Comparison of ENCODE assay signal across 18 cellular contexts in the genomic region with DNA sequence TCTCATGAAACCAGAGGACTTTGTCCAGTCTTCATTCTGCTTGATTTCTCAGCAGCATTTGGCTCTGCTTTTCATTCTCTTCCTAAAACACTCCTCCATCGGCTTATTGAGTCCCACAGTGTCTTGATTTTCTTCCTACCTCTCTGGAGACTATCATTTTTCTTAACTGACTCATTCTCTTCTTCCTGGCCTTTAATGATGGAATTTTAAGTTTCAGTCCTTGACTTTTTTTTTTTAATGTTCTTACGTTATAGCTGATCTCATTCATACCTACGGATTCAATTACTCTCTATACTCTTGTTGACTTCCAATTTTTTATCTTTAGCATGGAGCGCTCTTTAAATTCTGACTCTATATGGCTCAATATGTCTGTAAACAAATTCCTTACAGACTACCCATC.
DNase-seq lines count a peak whose midpoint lies in the region; ATAC-seq and TF ChIP-seq lines count a peak whose summit lies in the region.
"Had no signal": no experiment of that assay in that cellular context is flagged by ENCODE, and none has a peak within 500 bp of the region (broad histone marks: within the 10 kb centered on the region; RNA-seq: fewer than 3 reads in every experiment).

No MANE protein-coding gene starts in this region.

- H3K4me3 Mint-ChIP-seq in activated T-helper 2 cell treated with anti-CD3 and anti-CD28 coated beads, Interferon-gamma antibody, Interleukin-2, Interleukin-4, amounts not matched to agents 10 μg/mL and 5 μg/mL and 100 μg/mL, durations not matched to agents 14 hours and 24 hours and 36 hours (ENCODE audit: low read depth) = no peak overlapping the region
- H3K4me3 Mint-ChIP-seq: H9 had no signal

- H3F3A ChIP-seq in GM23248 (ENCODE audit: insufficient read depth) = peaks cover 87% of the 10 kb centered on the region

- no peak overlapping the region for H3K27ac Mint-ChIP-seq in activated T-helper 2 cell treated with anti-CD3 and anti-CD28 coated beads, Interferon-gamma antibody, Interleukin-2, Interleukin-4, amounts not matched to agents 10 μg/mL and 5 μg/mL and 100 μg/mL, durations not matched to agents 14 hours and 24 hours and 36 hours
- H3K27ac Mint-ChIP-seq: H9 had no signal

- intact Hi-C loops in activated T-helper 2 cell treated with anti-CD3 and anti-CD28 coated beads, Interferon-gamma antibody, Interleukin-2, Interleukin-4, amounts not matched to agents 10 μg/mL and 5 μg/mL and 100 μg/mL, durations not matched to agents 14 hours and 24 hours and 36 hours (cut with micrococcal nuclease) = loop anchor here (10.0 kb wide), 1 partner anchor 503 kb away; no protein-coding TSS in a partner anchor

- H3K9me3 ChIP-seq in GM23248 (ENCODE audit: low read depth) = no peaks in the 10 kb centered on the region
- H3K9me3 ChIP-seq in RWPE2 (ENCODE audit: severe bottlenecking) = no peaks in the 10 kb centered on the region
- H3K9me3 ChIP-seq in fibroblast of lung (ENCODE audit: control insufficient read depth, insufficient read depth, low read depth, low read length) = no peaks in the 10 kb centered on the region
- H3K9me3 ChIP-seq in osteoblast (ENCODE audit: low read depth, low read length) = no peaks in the 10 kb centered on the region
- H3K9me3 ChIP-seq: BE2C, stomach had no signal

- H3K9me3 Mint-ChIP-seq in activated T-helper 2 cell treated with anti-CD3 and anti-CD28 coated beads, Interferon-gamma antibody, Interleukin-2, Interleukin-4, amounts not matched to agents 10 μg/mL and 5 μg/mL and 100 μg/mL, durations not matched to agents 14 hours and 24 hours and 36 hours = no peaks in the 10 kb centered on the region
- H3K9me3 Mint-ChIP-seq: H9 had no signal

- H4K20me1 ChIP-seq in GM23248 (ENCODE audit: insufficient read depth) = no peaks in the 10 kb centered on the region
- H4K20me1 ChIP-seq in fibroblast of lung (ENCODE audit: control insufficient read depth, extremely low read depth, insufficient read depth, low read length) = no peaks in the 10 kb centered on the region
- peaks cover 2% of the 10 kb centered on the region for H4K20me1 ChIP-seq in osteoblast (ENCODE audit: insufficient read depth, low read length)

- H3K4me2 ChIP-seq in GM23248 (ENCODE audit: unreplicated experiment) = peak overlapping the region; percentile 56
- no peak overlapping the region for H3K4me2 ChIP-seq in fibroblast of lung (ENCODE audit: extremely low read depth, insufficient read depth, low read length)
- H3K4me2 ChIP-seq in osteoblast (ENCODE audit: insufficient read depth, low read length) = peak overlapping the region; percentile 66
- H3K4me2 ChIP-seq: KMS-11 had no signal

- H3K4me3 ChIP-seq in GM23248 (no peak overlapping the region; the same call in 1 of the 2 replicates), RWPE2 (ENCODE audit: severe bottlenecking) (no peak overlapping the region), fibroblast of lung (replicated peaks in 1 of 4; ENCODE audit: control extremely low read depth in 1 of 4, insufficient read depth in 1 of 4, low read depth in 3 of 4, low read length in 4 of 4) (no peak overlapping the region), osteoblast (ENCODE audit: insufficient read depth, low read length) (no peak overlapping the region)
- H3K4me3 ChIP-seq: stomach had no signal

- H3K36me3 ChIP-seq in GM23248 (ENCODE audit: low read depth) (peaks cover 61% of the 10 kb centered on the region), RWPE2 (ENCODE audit: low read depth) (peaks cover 3% of the 10 kb centered on the region), fibroblast of lung (ENCODE audit: control insufficient read depth, insufficient read depth, low read length) (no peaks in the 10 kb centered on the region), osteoblast (ENCODE audit: insufficient read depth, low read length) (peaks cover 41% of the 10 kb centered on the region)
- H3K36me3 ChIP-seq: BE2C had no signal

- H2AFZ ChIP-seq in GM23248 (no peak overlapping the region), fibroblast of lung (ENCODE audit: low read length) (no peak overlapping the region), osteoblast (ENCODE audit: low read length) (no peak overlapping the region)

- DNase-seq in GM23248 (peak; percentile 60), RWPE2 (ENCODE audit: low spot score) (no peak), fibroblast of lung (ENCODE audit: low read depth in 2 of 2) (peak; percentile 39 to 91), osteoblast (ENCODE audit: insufficient read length, low spot score, missing footprints) (no peak), mesenteric fat pad (ENCODE audit: low spot score) (no peak)
- DNase-seq in activated CD4-positive, CD25-positive, alpha-beta regulatory T cell treated with anti-CD3 and anti-CD28 coated beads, Interleukin-2, amount 50 U/mL, for 72 hours = no peak
- DNase-seq in activated T-helper 2 cell treated with anti-CD3 and anti-CD28 coated beads, Interferon-gamma antibody, Interleukin-2, Interleukin-4, amounts not matched to agents 10 μg/mL and 5 μg/mL and 100 μg/mL, durations not matched to agents 14 hours and 24 hours and 36 hours (ENCODE audit: low spot score) = no peak
- DNase-seq: activated naive CD4-positive, alpha-beta T cell treated with Interleukin-2 at 50 U/mL for 16 hours; BE2C; cerebellar nuclear complex; DMS53; erythroblast; H9; NCI-H1417 treated with DMSO at 0.1 percent for 48 hours; NCI-H345; stomach had no signal

- H3K4me1 ChIP-seq in GM23248 (ENCODE audit: insufficient read depth) (peaks cover 80% of the 10 kb centered on the region), RWPE2 (ENCODE audit: insufficient read depth, poor library complexity, severe bottlenecking) (peaks cover 38% of the 10 kb centered on the region), fibroblast of lung (ENCODE audit: control insufficient read depth, extremely low read depth, insufficient read depth, low read length) (no peaks in the 10 kb centered on the region), osteoblast (ENCODE audit: insufficient read depth, low read length) (peaks cover 54% of the 10 kb centered on the region)

- TF ChIP-seq CTCF in RWPE2 (IDR thresholded peaks at IDR 0.05; ENCODE audit: poor library complexity, severe bottlenecking) (no peak), fibroblast of lung (conservative IDR thresholded peaks at IDR 0.05 in 1 of 2, IDR thresholded peaks at IDR 0.05 in 1 of 2; ENCODE audit: low read depth in 1 of 2, low read length in 2 of 2) (no peak), osteoblast (IDR thresholded peaks at IDR 0.05; ENCODE audit: extremely low read depth, low read depth, low read length) (no peak)

- ATAC-seq in RWPE2 (ENCODE audit: low read depth) (peak; percentile 75), GM18520 (IDR thresholded peaks at IDR 0.05; ENCODE audit: unreplicated experiment) (no peak)

- WGBS in GM23248 (ENCODE audit: low coverage in 1 of 2, low lambda C conversion rate in 2 of 2, missing lambda C conversion rate in 2 of 2), 2 experiments = 46 to 54% methylated on average over 4 of the region's 4 CpGs

- in situ Hi-C loops in GM23248 (cut with MboI) = no loop called here

- no peak overlapping the region for H3K9ac ChIP-seq in GM23248
- H3K9ac ChIP-seq in fibroblast of lung (ENCODE audit: insufficient read depth, low read length) = no peak overlapping the region
- H3K9ac ChIP-seq: KMS-11 had no signal

- H3K27me3 ChIP-seq in GM23248 (replicated peaks; ENCODE audit: insufficient read depth) (no peaks in the 10 kb centered on the region), RWPE2 (ENCODE audit: insufficient read depth, poor library complexity, severe bottlenecking) (no peaks in the 10 kb centered on the region), fibroblast of lung (ENCODE audit: control insufficient read depth, insufficient read depth, low read length) (no peaks in the 10 kb centered on the region), osteoblast (ENCODE audit: insufficient read depth, low read length) (no peaks in the 10 kb centered on the region)
- H3K27me3 ChIP-seq: BE2C, stomach had no signal

- peaks cover 43% of the 10 kb centered on the region for H3K36me3 Mint-ChIP-seq in activated T-helper 2 cell treated with anti-CD3 and anti-CD28 coated beads, Interferon-gamma antibody, Interleukin-2, Interleukin-4, amounts not matched to agents 10 μg/mL and 5 μg/mL and 100 μg/mL, durations not matched to agents 14 hours and 24 hours and 36 hours (ENCODE audit: low read depth)

- peaks cover 34% of the 10 kb centered on the region for H3K4me1 Mint-ChIP-seq in activated T-helper 2 cell treated with anti-CD3 and anti-CD28 coated beads, Interferon-gamma antibody, Interleukin-2, Interleukin-4, amounts not matched to agents 10 μg/mL and 5 μg/mL and 100 μg/mL, durations not matched to agents 14 hours and 24 hours and 36 hours (ENCODE audit: low read depth)
- H3K4me1 Mint-ChIP-seq: H9 had no signal

- H3K79me2 ChIP-seq in GM23248 (ENCODE audit: insufficient read depth) (peaks cover 99% of the 10 kb centered on the region), fibroblast of lung (ENCODE audit: control insufficient read depth, insufficient read depth, low read length) (peaks cover 2% of the 10 kb centered on the region), osteoblast (ENCODE audit: insufficient read depth, low read length) (peaks cover 65% of the 10 kb centered on the region)

- peak overlapping the region; percentile 44 for H3K27ac ChIP-seq in GM23248
- peak overlapping the region; percentile 71 for H3K27ac ChIP-seq in RWPE2 (ENCODE audit: poor library complexity, severe bottlenecking)
- H3K27ac ChIP-seq in fibroblast of lung (ENCODE audit: insufficient read depth, low read length) = no peak overlapping the region
- peak overlapping the region; percentile 90 for H3K27ac ChIP-seq in osteoblast (ENCODE audit: low read depth, low read length)
- H3K27ac ChIP-seq: KMS-11, stomach had no signal

- H3K9me2 ChIP-seq in GM23248 (ENCODE audit: insufficient read depth) = no peaks in the 10 kb centered on the region

- H3K27me3 Mint-ChIP-seq in activated T-helper 2 cell treated with anti-CD3 and anti-CD28 coated beads, Interferon-gamma antibody, Interleukin-2, Interleukin-4, amounts not matched to agents 10 μg/mL and 5 μg/mL and 100 μg/mL, durations not matched to agents 14 hours and 24 hours and 36 hours (ENCODE audit: low read depth) = no peaks in the 10 kb centered on the region

Comparison
In these comparisons a context has a peak if more than half of its experiments do, and no peak if none do; other contexts are left out.
1. DNase-seq: peak in GM23248 (single experiment) and fibroblast of lung (2 of 2); none in RWPE2 (single experiment), osteoblast (single experiment), mesenteric fat pad (single experiment), activated CD4-positive, CD25-positive, alpha-beta regulatory T cell treated with anti-CD3 and anti-CD28 coated beads, Interleukin-2, amount 50 U/mL, for 72 hours (single experiment) and activated T-helper 2 cell treated with anti-CD3 and anti-CD28 coated beads, Interferon-gamma antibody, Interleukin-2, Interleukin-4, amounts not matched to agents 10 μg/mL and 5 μg/mL and 100 μg/mL, durations not matched to agents 14 hours and 24 hours and 36 hours (single experiment).